In genomic region chr6:5241242-5241641, GRCh38 we compare ENCODE assay signal across 37 cellular contexts.
"Had no signal": no experiment of that assay in that cellular context is flagged by ENCODE, and none has a peak within 500 bp of the region (broad histone marks: within the 10 kb centered on the region; RNA-seq: fewer than 3 reads in every experiment).

No MANE protein-coding gene starts in this region.

- H3K4me3 Mint-ChIP-seq: activated B cell treated with CpG ODN at 0.5 μM for 24 hours; activated CD4-positive, alpha-beta memory T cell treated with anti-CD3 and anti-CD28 coated beads for 36 hours; activated CD4-positive, alpha-beta T cell treated with anti-CD3 and anti-CD28 coated beads, Interleukin-2, amount 10 ng/mL, durations not matched to agents 24 days and 14 days; activated CD8-positive, alpha-beta memory T cell treated with anti-CD3 and anti-CD28 coated beads, Interleukin-2, amount 10 ng/mL, durations not matched to agents 7 days and 5 days; activated CD8-positive, alpha-beta T cell treated with anti-CD3 and anti-CD28 coated beads, Interleukin-2, amount 10 ng/mL, durations not matched to agents 7 days and 5 days; activated naive CD4-positive, alpha-beta T cell treated with anti-CD3 and anti-CD28 coated beads, Interleukin-2, amount 10 ng/mL, durations not matched to agents 7 days and 5 days; activated naive CD4-positive, alpha-beta T cell treated with anti-CD3 and anti-CD28 coated beads, Interleukin-2, amount 50 U/mL, for 24 hours; activated naive CD8-positive, alpha-beta T cell; activated naive CD8-positive, alpha-beta T cell treated with anti-CD3 and anti-CD28 coated beads, Interleukin-2, amount 10 ng/mL, durations not matched to agents 7 days and 5 days; activated naive CD8-positive, alpha-beta T cell treated with anti-CD3 and anti-CD28 coated beads, Interleukin-2, amount 50 U/mL, for 24 hours; activated T-cell treated with anti-CD3 and anti-CD28 coated beads, Interleukin-2, amount 50 U/mL, for 24 hours; T-helper 1 cell treated with Interleukin-12 subunit alpha and Interleukin-12 subunit beta and Interleukin-4 antibody, amounts not matched to agents 30 μg/mL and 1 μg/mL, for 36 hours; T-helper 2 cell treated with Interferon-gamma antibody and Interleukin-4, amounts not matched to agents 5 μg/mL and 100 μg/mL, for 36 hours had no signal

- H3K27me3 ChIP-seq: ascending aorta, cardiac muscle cell had no signal

- H3K4me1 Mint-ChIP-seq: activated B cell treated with CpG ODN at 0.5 μM for 24 hours; activated CD4-positive, alpha-beta T cell treated with anti-CD3 and anti-CD28 coated beads, Interleukin-2, amount 10 ng/mL, durations not matched to agents 24 days and 14 days; activated naive CD4-positive, alpha-beta T cell treated with anti-CD3 and anti-CD28 coated beads, Interleukin-2, amount 10 ng/mL, durations not matched to agents 7 days and 5 days; activated naive CD4-positive, alpha-beta T cell treated with anti-CD3 and anti-CD28 coated beads, Interleukin-2, amount 50 U/mL, for 24 hours; activated naive CD8-positive, alpha-beta T cell treated with anti-CD3 and anti-CD28 coated beads, Interleukin-2, amount 50 U/mL, for 24 hours had no signal

- H3K4me3 ChIP-seq: ascending aorta, cardiac muscle cell had no signal

- H3K4me1 ChIP-seq: ascending aorta had no signal

- H3K27ac ChIP-seq: ascending aorta, cardiac muscle cell, WERI-Rb-1 had no signal

- H3K9me3 Mint-ChIP-seq: activated B cell treated with CpG ODN at 0.5 μM for 24 hours; activated CD4-positive, alpha-beta memory T cell treated with anti-CD3 and anti-CD28 coated beads for 36 hours; activated CD4-positive, alpha-beta T cell treated with anti-CD3 and anti-CD28 coated beads, Interleukin-2, amount 10 ng/mL, durations not matched to agents 24 days and 14 days; activated naive CD4-positive, alpha-beta T cell treated with anti-CD3 and anti-CD28 coated beads, Interleukin-2, amount 10 ng/mL, durations not matched to agents 7 days and 5 days; activated naive CD4-positive, alpha-beta T cell treated with anti-CD3 and anti-CD28 coated beads, Interleukin-2, amount 50 U/mL, for 24 hours; activated naive CD8-positive, alpha-beta T cell treated with anti-CD3 and anti-CD28 coated beads, Interleukin-2, amount 10 ng/mL, durations not matched to agents 7 days and 5 days; activated naive CD8-positive, alpha-beta T cell treated with anti-CD3 and anti-CD28 coated beads, Interleukin-2, amount 50 U/mL, for 24 hours; activated T-cell treated with anti-CD3 and anti-CD28 coated beads, Interleukin-2, amount 50 U/mL, for 24 hours; activated T-helper 2 cell treated with anti-CD3 and anti-CD28 coated beads, Interferon-gamma antibody, Interleukin-2, Interleukin-4, amounts not matched to agents 10 μg/mL and 5 μg/mL and 100 μg/mL, durations not matched to agents 14 hours and 24 hours and 36 hours; brain; T-helper 1 cell treated with Interleukin-12 subunit alpha and Interleukin-12 subunit beta and Interleukin-4 antibody, amounts not matched to agents 30 μg/mL and 1 μg/mL, for 36 hours; T-helper 2 cell treated with Interferon-gamma antibody and Interleukin-4, amounts not matched to agents 5 μg/mL and 100 μg/mL, for 36 hours had no signal

- H3K27ac Mint-ChIP-seq: activated B cell treated with CpG ODN at 0.5 μM for 24 hours; activated CD4-positive, alpha-beta memory T cell treated with anti-CD3 and anti-CD28 coated beads for 36 hours; activated CD4-positive, alpha-beta T cell treated with anti-CD3 and anti-CD28 coated beads, Interleukin-2, amount 10 ng/mL, durations not matched to agents 24 days and 14 days; activated CD8-positive, alpha-beta memory T cell treated with anti-CD3 and anti-CD28 coated beads, Interleukin-2, amount 10 ng/mL, durations not matched to agents 7 days and 5 days; activated CD8-positive, alpha-beta T cell treated with anti-CD3 and anti-CD28 coated beads, Interleukin-2, amount 10 ng/mL, durations not matched to agents 7 days and 5 days; activated naive CD4-positive, alpha-beta T cell treated with anti-CD3 and anti-CD28 coated beads, Interleukin-2, amount 10 ng/mL, durations not matched to agents 7 days and 5 days; activated naive CD4-positive, alpha-beta T cell treated with anti-CD3 and anti-CD28 coated beads, Interleukin-2, amount 50 U/mL, for 24 hours; activated naive CD8-positive, alpha-beta T cell; activated naive CD8-positive, alpha-beta T cell treated with anti-CD3 and anti-CD28 coated beads, Interleukin-2, amount 10 ng/mL, durations not matched to agents 7 days and 5 days; activated naive CD8-positive, alpha-beta T cell treated with anti-CD3 and anti-CD28 coated beads, Interleukin-2, amount 50 U/mL, for 24 hours; activated T-cell treated with anti-CD3 and anti-CD28 coated beads, Interleukin-2, amount 50 U/mL, for 24 hours; activated T-helper 2 cell treated with anti-CD3 and anti-CD28 coated beads, Interferon-gamma antibody, Interleukin-2, Interleukin-4, amounts not matched to agents 10 μg/mL and 5 μg/mL and 100 μg/mL, durations not matched to agents 14 hours and 24 hours and 36 hours; T-helper 1 cell treated with Interleukin-12 subunit alpha and Interleukin-12 subunit beta and Interleukin-4 antibody, amounts not matched to agents 30 μg/mL and 1 μg/mL, for 36 hours; T-helper 2 cell treated with Interferon-gamma antibody and Interleukin-4, amounts not matched to agents 5 μg/mL and 100 μg/mL, for 36 hours had no signal

- DNase-seq: activated B cell treated with CpG ODN at 0.5 μM for 24 hours; activated CD4-positive, alpha-beta memory T cell treated with anti-CD3 and anti-CD28 coated beads for 36 hours; activated CD4-positive, alpha-beta T cell treated with anti-CD3 and anti-CD28 coated beads for 4 hours; activated CD4-positive, alpha-beta T cell treated with anti-CD3 and anti-CD28 coated beads, Interleukin-2, amount 10 ng/mL, durations not matched to agents 24 days and 14 days; activated CD4-positive, alpha-beta T cell treated with anti-CD3 and anti-CD28 coated beads, Interleukin-2, amount 50 U/mL, for 1 hour; activated CD4-positive, alpha-beta T cell treated with anti-CD3 and anti-CD28 coated beads, Interleukin-2, amount 50 U/mL, for 4 hours; activated CD4-positive, CD25-positive, alpha-beta regulatory T cell treated with anti-CD3 and anti-CD28 coated beads, Interleukin-2, amount 50 U/mL, for 72 hours; activated CD8-positive, alpha-beta memory T cell treated with anti-CD3 and anti-CD28 coated beads for 24 hours; activated CD8-positive, alpha-beta memory T cell treated with anti-CD3 and anti-CD28 coated beads, Interleukin-2, amount 10 ng/mL, durations not matched to agents 7 days and 5 days; activated CD8-positive, alpha-beta memory T cell treated with anti-CD3 and anti-CD28 coated beads, Interleukin-2, amount 50 U/mL, for 48 hours; activated CD8-positive, alpha-beta T cell treated with anti-CD3 and anti-CD28 coated beads, Interleukin-2, amount 10 ng/mL, durations not matched to agents 7 days and 5 days; activated effector memory CD4-positive, alpha-beta T cell treated with Interleukin-2 at 50 U/mL for 16 hours; activated gamma-delta T cell; activated naive CD4-positive, alpha-beta T cell treated with anti-CD3 and anti-CD28 coated beads, Interleukin-2, amount 10 ng/mL, durations not matched to agents 7 days and 5 days; activated naive CD4-positive, alpha-beta T cell treated with Interleukin-2 at 50 U/mL for 16 hours; activated naive CD8-positive, alpha-beta T cell treated with anti-CD3 and anti-CD28 coated beads, Interleukin-2, amount 10 ng/mL, durations not matched to agents 7 days and 5 days; activated naive CD8-positive, alpha-beta T cell treated with anti-CD3 and anti-CD28 coated beads, Interleukin-2, amount 50 U/mL, for 24 hours; activated T-cell treated with anti-CD3 and anti-CD28 coated beads, Interleukin-2, amount 50 U/mL, for 24 hours; activated T-cell treated with anti-CD3 and anti-CD28 coated beads, Interleukin-2, amount 50 U/mL, for 48 hours; amygdala; anterior cingulate cortex; central memory CD4-positive, alpha-beta T cell; SW 1271; T-helper 1 cell; T-helper 2 cell; T-helper 9 cell; WERI-Rb-1 had no signal

- H3K9me3 ChIP-seq: ascending aorta had no signal

- H3K27me3 Mint-ChIP-seq: activated B cell treated with CpG ODN at 0.5 μM for 24 hours; activated CD4-positive, alpha-beta memory T cell treated with anti-CD3 and anti-CD28 coated beads for 36 hours; activated CD4-positive, alpha-beta T cell treated with anti-CD3 and anti-CD28 coated beads, Interleukin-2, amount 10 ng/mL, durations not matched to agents 24 days and 14 days; activated CD8-positive, alpha-beta memory T cell treated with anti-CD3 and anti-CD28 coated beads, Interleukin-2, amount 10 ng/mL, durations not matched to agents 7 days and 5 days; activated naive CD4-positive, alpha-beta T cell treated with anti-CD3 and anti-CD28 coated beads, Interleukin-2, amount 10 ng/mL, durations not matched to agents 7 days and 5 days; activated naive CD4-positive, alpha-beta T cell treated with anti-CD3 and anti-CD28 coated beads, Interleukin-2, amount 50 U/mL, for 24 hours; activated naive CD8-positive, alpha-beta T cell; activated naive CD8-positive, alpha-beta T cell treated with anti-CD3 and anti-CD28 coated beads, Interleukin-2, amount 10 ng/mL, durations not matched to agents 7 days and 5 days; activated naive CD8-positive, alpha-beta T cell treated with anti-CD3 and anti-CD28 coated beads, Interleukin-2, amount 50 U/mL, for 24 hours; activated T-cell treated with anti-CD3 and anti-CD28 coated beads, Interleukin-2, amount 50 U/mL, for 24 hours; brain had no signal

- ATAC-seq: activated CD8-positive, alpha-beta memory T cell treated with anti-CD3 and anti-CD28 coated beads, Interleukin-2, amount 10 ng/mL, durations not matched to agents 7 days and 5 days; activated CD8-positive, alpha-beta T cell treated with anti-CD3 and anti-CD28 coated beads, Interleukin-2, amount 10 ng/mL, durations not matched to agents 7 days and 5 days; activated naive CD8-positive, alpha-beta T cell treated with anti-CD3 and anti-CD28 coated beads, Interleukin-2, amount 50 U/mL, for 24 hours had no signal

- H3K36me3 ChIP-seq: cardiac muscle cell had no signal

- FAIRE-seq: bronchial epithelial cell, TTC549 had no signal
